Comparison of ENCODE assay signal across 1 cellular context in genomic region chr4:185651851-185652250, GRCh38.
TF ChIP-seq lines count a peak whose summit lies in the region.

No MANE protein-coding gene starts in this region.

TF ChIP-seq in GM23338, 12 proteins besides CTCF, POLR2A, EP300 and RAD21 (continued from another document):
- TF ChIP-seq ZNF462 (CRISPR knock-in tag; IDR thresholded peaks at IDR 0.05) (no peak), STAT1 (IDR thresholded peaks at IDR 0.05; ENCODE audit: unreplicated experiment) (no peak), CREB1 (CRISPR knock-in tag; IDR thresholded peaks at IDR 0.05; ENCODE audit: low read depth) (no peak), EZH2 (IDR thresholded peaks at IDR 0.05; ENCODE audit: low read depth, unreplicated experiment) (no peak)
